In the genomic region with DNA sequence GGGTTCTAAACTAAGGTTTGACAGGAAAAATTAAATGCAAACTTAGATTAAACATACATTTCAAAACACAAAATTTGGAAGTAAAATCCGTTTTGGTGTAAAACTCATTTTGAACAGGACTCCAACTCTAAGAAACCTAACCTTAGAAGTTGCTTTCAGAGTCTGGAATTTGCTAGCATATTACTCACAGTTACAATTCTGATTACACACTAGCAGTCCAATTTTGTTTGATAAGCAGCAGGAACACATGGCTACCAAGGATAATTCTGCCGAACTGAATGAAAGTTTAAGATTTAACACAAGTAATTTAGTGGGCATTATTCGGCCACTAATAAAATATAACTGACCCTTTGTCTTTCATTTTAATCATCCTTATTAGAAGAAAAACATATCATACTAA, we compare ENCODE assay signal across 24 cellular contexts. TPM values are rescaled to one million over a fixed set of nuclear protein-coding genes. Genes with fewer than 3 reads are reported as not detected.
"Had no signal": no experiment of that assay in that cellular context is flagged by ENCODE, and none has a peak within 500 bp of the region (broad histone marks: within the 10 kb centered on the region; RNA-seq: fewer than 3 reads in every experiment).

No MANE protein-coding gene starts in this region.

- DNase-seq: activated CD4-positive, alpha-beta memory T cell treated with anti-CD3 and anti-CD28 coated beads, Interleukin-2, amount 10 ng/mL, durations not matched to agents 7 days and 5 days; activated CD4-positive, alpha-beta T cell treated with anti-CD3 and anti-CD28 coated beads for 36 hours; activated CD4-positive, alpha-beta T cell treated with anti-CD3 and anti-CD28 coated beads, Interleukin-2, amount 50 U/mL, for 1 hour; activated CD8-positive, alpha-beta memory T cell treated with anti-CD3 and anti-CD28 coated beads, Interleukin-2, amount 50 U/mL, for 4 hours; activated gamma-delta T cell treated with Interleukin-2 at 50 U/mL for 16 hours; activated naive CD4-positive, alpha-beta T cell treated with anti-CD3 and anti-CD28 coated beads, Interleukin-2, amount 10 ng/mL, durations not matched to agents 7 days and 5 days; activated naive CD8-positive, alpha-beta T cell treated with anti-CD3 and anti-CD28 coated beads for 36 hours; activated T-cell treated with anti-CD3 and anti-CD28 coated beads, Interleukin-2, amount 50 U/mL, for 72 hours; aorta; KG1; NCI-H1048; NCI-H146; NCI-H187 treated with DMSO at 0.1 percent for 48 hours; NCI-H2081 treated with DMSO at 0.1 percent for 48 hours; NCI-H446; NCI-H524; PC-9; SHP77 treated with DMSO at 0.1 percent for 48 hours; T-helper 1 cell; WERI-Rb-1 had no signal

- ATAC-seq: activated CD4-positive, alpha-beta T cell treated with anti-CD3 and anti-CD28 coated beads for 36 hours; activated T-cell treated with anti-CD3 and anti-CD28 coated beads, Interleukin-2, amount 50 U/mL, for 72 hours had no signal

- H3K4me3 Mint-ChIP-seq: activated CD4-positive, alpha-beta memory T cell treated with anti-CD3 and anti-CD28 coated beads, Interleukin-2, amount 10 ng/mL, durations not matched to agents 7 days and 5 days; activated CD4-positive, alpha-beta T cell treated with anti-CD3 and anti-CD28 coated beads for 36 hours; activated naive CD4-positive, alpha-beta T cell treated with anti-CD3 and anti-CD28 coated beads, Interleukin-2, amount 10 ng/mL, durations not matched to agents 7 days and 5 days; activated naive CD8-positive, alpha-beta T cell treated with anti-CD3 and anti-CD28 coated beads for 36 hours; activated T-cell treated with anti-CD3 and anti-CD28 coated beads, Interleukin-2, amount 50 U/mL, for 72 hours; brain; IgD-negative memory B cell had no signal

- H3K4me3 ChIP-seq: PC-9 had no signal

- H3K9me3 Mint-ChIP-seq: activated CD4-positive, alpha-beta memory T cell treated with anti-CD3 and anti-CD28 coated beads, Interleukin-2, amount 10 ng/mL, durations not matched to agents 7 days and 5 days; activated naive CD4-positive, alpha-beta T cell treated with anti-CD3 and anti-CD28 coated beads, Interleukin-2, amount 10 ng/mL, durations not matched to agents 7 days and 5 days; activated naive CD8-positive, alpha-beta T cell treated with anti-CD3 and anti-CD28 coated beads for 36 hours; activated T-cell treated with anti-CD3 and anti-CD28 coated beads, Interleukin-2, amount 50 U/mL, for 72 hours; activated T-helper 2 cell treated with anti-CD3 and anti-CD28 coated beads, Interferon-gamma antibody, Interleukin-2, Interleukin-4, amounts not matched to agents 10 μg/mL and 5 μg/mL and 100 μg/mL, durations not matched to agents 14 hours and 24 hours and 36 hours; IgD-negative memory B cell had no signal

- H3K36me3 ChIP-seq: WERI-Rb-1 had no signal

- H3K27ac ChIP-seq: PC-9, WERI-Rb-1 had no signal

- H3K4me2 ChIP-seq: PC-9 had no signal

- H3K27ac Mint-ChIP-seq: activated CD4-positive, alpha-beta memory T cell treated with anti-CD3 and anti-CD28 coated beads, Interleukin-2, amount 10 ng/mL, durations not matched to agents 7 days and 5 days; activated CD4-positive, alpha-beta T cell treated with anti-CD3 and anti-CD28 coated beads for 36 hours; activated naive CD4-positive, alpha-beta T cell treated with anti-CD3 and anti-CD28 coated beads, Interleukin-2, amount 10 ng/mL, durations not matched to agents 7 days and 5 days; activated naive CD8-positive, alpha-beta T cell treated with anti-CD3 and anti-CD28 coated beads for 36 hours; activated T-cell treated with anti-CD3 and anti-CD28 coated beads, Interleukin-2, amount 50 U/mL, for 72 hours; activated T-helper 2 cell treated with anti-CD3 and anti-CD28 coated beads, Interferon-gamma antibody, Interleukin-2, Interleukin-4, amounts not matched to agents 10 μg/mL and 5 μg/mL and 100 μg/mL, durations not matched to agents 14 hours and 24 hours and 36 hours; brain; IgD-negative memory B cell had no signal

- H3K36me3 Mint-ChIP-seq: activated naive CD4-positive, alpha-beta T cell treated with anti-CD3 and anti-CD28 coated beads, Interleukin-2, amount 10 ng/mL, durations not matched to agents 7 days and 5 days; activated naive CD8-positive, alpha-beta T cell treated with anti-CD3 and anti-CD28 coated beads for 36 hours; IgD-negative memory B cell had no signal

- H2AFZ ChIP-seq: PC-9 had no signal

- H3K4me1 Mint-ChIP-seq: activated CD4-positive, alpha-beta memory T cell treated with anti-CD3 and anti-CD28 coated beads, Interleukin-2, amount 10 ng/mL, durations not matched to agents 7 days and 5 days; activated CD4-positive, alpha-beta T cell treated with anti-CD3 and anti-CD28 coated beads for 36 hours; activated naive CD4-positive, alpha-beta T cell treated with anti-CD3 and anti-CD28 coated beads, Interleukin-2, amount 10 ng/mL, durations not matched to agents 7 days and 5 days; activated naive CD8-positive, alpha-beta T cell treated with anti-CD3 and anti-CD28 coated beads for 36 hours; IgD-negative memory B cell had no signal

- H3K27me3 Mint-ChIP-seq: brain, IgD-negative memory B cell had no signal

RNA-seq across cellular contexts. Expression of gene FRMD5, which starts 49.6 kb away (rescaled TPM):
- total RNA-seq: activated CD4-positive, alpha-beta memory T cell treated with anti-CD3 and anti-CD28 coated beads, Interleukin-2, amount 10 ng/mL, durations not matched to agents 7 days and 5 days; T-helper 2 cell treated with Interferon-gamma antibody and Interleukin-4, amounts not matched to agents 100 ng/mL and 5 ng/mL, for 36 hours had no signal
